In genomic region chr3:120450261-120450913, GRCh38 we compare ENCODE assay signal across 8 cellular contexts. TPM values are rescaled to one million over a fixed set of nuclear protein-coding genes. Genes with fewer than 3 reads are reported as not detected.
DNase-seq lines count a peak whose midpoint lies in the region; ATAC-seq and TF ChIP-seq lines count a peak whose summit lies in the region.

No MANE protein-coding gene starts in this region.

- peak overlapping the region; percentile 84 for H3K4me3 Mint-ChIP-seq in activated CD4-positive, alpha-beta T cell treated with anti-CD3 and anti-CD28 coated beads, Interleukin-2, amount 10 ng/mL, durations not matched to agents 24 days and 14 days

- peak; percentile 42 for ATAC-seq in stimulated activated naive CD8-positive, alpha-beta T cell treated with anti-CD3 and anti-CD28 coated beads, Interleukin-15, Interleukin-2, amounts not matched to agents 100 U/mL and 50 U/mL, for 24 hours
- no peak for ATAC-seq in HG02571 (IDR thresholded peaks at IDR 0.05; ENCODE audit: unreplicated experiment)

- no TSS peak for BruUV-seq in mammary epithelial cell (replicated peaks; lab: Mats Ljungman, UMichigan)

- H3K9me3 Mint-ChIP-seq in activated CD4-positive, alpha-beta T cell treated with anti-CD3 and anti-CD28 coated beads, Interleukin-2, amount 10 ng/mL, durations not matched to agents 24 days and 14 days, result no peaks in the 10 kb centered on the region

- H4K20me1 ChIP-seq in mammary epithelial cell (ENCODE audit: insufficient read depth, low read length), result no peaks in the 10 kb centered on the region

- no peak overlapping the region for H3K27ac Mint-ChIP-seq in activated CD4-positive, alpha-beta T cell treated with anti-CD3 and anti-CD28 coated beads, Interleukin-2, amount 10 ng/mL, durations not matched to agents 24 days and 14 days

- peak overlapping the region; percentile 63 for H3K27ac ChIP-seq in mammary epithelial cell (ENCODE audit: insufficient read depth, low read depth, low read length)

- in situ Hi-C loops in mammary epithelial cell (cut with MboI; ENCODE audit: low sequenced_read_pairs in 2 of 2), result no loop called here

- H3K4me3 ChIP-seq in mammary epithelial cell (replicated peaks in 1 of 3; ENCODE audit: insufficient read depth in 1 of 3, low read depth in 2 of 3, low read length in 3 of 3), result peak overlapping the region; percentile 81 to 97 (median 81)

- H3K27me3 Mint-ChIP-seq in activated CD4-positive, alpha-beta T cell treated with anti-CD3 and anti-CD28 coated beads, Interleukin-2, amount 10 ng/mL, durations not matched to agents 24 days and 14 days, result peaks cover 62% of the 10 kb centered on the region

- peak overlapping the region; percentile 95 for H2AFZ ChIP-seq in mammary epithelial cell (ENCODE audit: low read depth, low read length)

- H3K27me3 ChIP-seq in mammary epithelial cell (ENCODE audit: insufficient read depth, low read length), result no peaks in the 10 kb centered on the region

- WGBS in mammary epithelial cell (ENCODE audit: low coverage, missing lambda C conversion rate), result 7% methylated on average over 3 of the region's 66 CpGs

- H3K79me2 ChIP-seq in mammary epithelial cell (ENCODE audit: insufficient read depth, low read length), result peaks cover 46% of the 10 kb centered on the region

- peak overlapping the region; percentile 64 for H3K9ac ChIP-seq in mammary epithelial cell (ENCODE audit: insufficient read depth, low read length)

- peak overlapping the region; percentile 95 for H3K4me2 ChIP-seq in mammary epithelial cell (ENCODE audit: insufficient read depth, low read depth, low read length)

- intact Hi-C loops in activated CD4-positive, alpha-beta T cell treated with anti-CD3 and anti-CD28 coated beads, Interleukin-2, amount 10 ng/mL, durations not matched to agents 24 days and 14 days (cut with micrococcal nuclease), result no loop called here
- intact Hi-C loops in mammary epithelial cell (cut with micrococcal nuclease), result loop anchor here (1.0 kb wide), 4 partner anchors 19 to 109 kb away; no protein-coding TSS in a partner anchor

- H3K9me3 ChIP-seq in mammary epithelial cell (replicated peaks; ENCODE audit: insufficient read depth, low read length), result no peaks in the 10 kb centered on the region

- TF ChIP-seq CTCF in mammary epithelial cell (conservative IDR thresholded peaks at IDR 0.05 in 1 of 2, IDR thresholded peaks at IDR 0.05 in 1 of 2; ENCODE audit: extremely low read depth in 1 of 2, insufficient read depth in 1 of 2, low read depth in 1 of 2, low read length in 2 of 2), result no peak

- peaks cover 19% of the 10 kb centered on the region for H3K4me1 ChIP-seq in mammary epithelial cell (ENCODE audit: insufficient read depth, low read length)

- H3K36me3 ChIP-seq in mammary epithelial cell (ENCODE audit: insufficient read depth, low read length), result no peaks in the 10 kb centered on the region

- H3K36me3 Mint-ChIP-seq in activated CD4-positive, alpha-beta T cell treated with anti-CD3 and anti-CD28 coated beads, Interleukin-2, amount 10 ng/mL, durations not matched to agents 24 days and 14 days (ENCODE audit: low read depth), result no peaks in the 10 kb centered on the region

- peaks cover 7% of the 10 kb centered on the region for H3K4me1 Mint-ChIP-seq in activated CD4-positive, alpha-beta T cell treated with anti-CD3 and anti-CD28 coated beads, Interleukin-2, amount 10 ng/mL, durations not matched to agents 24 days and 14 days

- dilution Hi-C loops in mammary epithelial cell (cut with HindIII; ENCODE audit: low sequenced_read_pairs), result no loop called here

- peak; percentile 60 for DNase-seq in activated CD4-positive, alpha-beta T cell treated with anti-CD3 and anti-CD28 coated beads, Interleukin-2, amount 10 ng/mL, durations not matched to agents 24 days and 14 days
- no peak for DNase-seq in activated CD4-positive, alpha-beta T cell treated with anti-CD3 and anti-CD28 coated beads, Interleukin-2, amount 50 U/mL, for 1 hour
- peak; percentile 30 to 32 for DNase-seq in NOMO-1 (lab: John Stamatoyannopoulos, UW; ENCODE audit: unreplicated experiment in 2 of 2)
- peak; percentile 45 for DNase-seq in mammary epithelial cell
- peak; percentile 46 for DNase-seq in kidney tubule cell (ENCODE audit: low spot score)
- peak; percentile 16 for DNase-seq in stimulated activated naive CD8-positive, alpha-beta T cell treated with anti-CD3 and anti-CD28 coated beads, Interleukin-15, Interleukin-2, amounts not matched to agents 100 U/mL and 50 U/mL, for 24 hours
- no peak for DNase-seq in ureter (ENCODE audit: low spot score)

- CTCF ChIA-PET in mammary epithelial cell (lab: Charles Lee; ENCODE audit: low non-redundant PET), result no interaction called here

RNA-seq across cellular contexts. Expression of gene FSTL1, which starts 0.4 kb away (rescaled TPM):
- 0.12 and 0.26 TPM in 2 replicates for total RNA-seq in activated CD4-positive, alpha-beta T cell treated with anti-CD3 and anti-CD28 coated beads, Interleukin-2, amount 10 ng/mL, durations not matched to agents 24 days and 14 days
- total RNA-seq in mammary epithelial cell (100 to 1,000 TPM; 109 to 161 TPM), ureter (379 TPM)
- 71.6 TPM for polyA plus RNA-seq in mammary epithelial cell
- 176 TPM for polyA minus RNA-seq in mammary epithelial cell

Comparison
In these comparisons a context has a peak if more than half of its experiments do, and no peak if none do; other contexts are left out.
1. DNase-seq: peak in activated CD4-positive, alpha-beta T cell treated with anti-CD3 and anti-CD28 coated beads, Interleukin-2, amount 10 ng/mL, durations not matched to agents 24 days and 14 days (single experiment), NOMO-1 (2 of 2), mammary epithelial cell (single experiment), kidney tubule cell (single experiment) and stimulated activated naive CD8-positive, alpha-beta T cell treated with anti-CD3 and anti-CD28 coated beads, Interleukin-15, Interleukin-2, amounts not matched to agents 100 U/mL and 50 U/mL, for 24 hours (single experiment); none in activated CD4-positive, alpha-beta T cell treated with anti-CD3 and anti-CD28 coated beads, Interleukin-2, amount 50 U/mL, for 1 hour (single experiment) and ureter (single experiment).
2. RNA of gene FSTL1, which starts 0.4 kb away (total RNA-seq): 379 TPM in ureter (single experiment) and 109 to 161 TPM in mammary epithelial cell; 0.12 to 0.26 TPM in activated CD4-positive, alpha-beta T cell treated with anti-CD3 and anti-CD28 coated beads, Interleukin-2, amount 10 ng/mL, durations not matched to agents 24 days and 14 days; every median in the first group is over 10 times any median in the second.